15 cellular contexts compared by ENCODE assay signal in the genomic region with DNA sequence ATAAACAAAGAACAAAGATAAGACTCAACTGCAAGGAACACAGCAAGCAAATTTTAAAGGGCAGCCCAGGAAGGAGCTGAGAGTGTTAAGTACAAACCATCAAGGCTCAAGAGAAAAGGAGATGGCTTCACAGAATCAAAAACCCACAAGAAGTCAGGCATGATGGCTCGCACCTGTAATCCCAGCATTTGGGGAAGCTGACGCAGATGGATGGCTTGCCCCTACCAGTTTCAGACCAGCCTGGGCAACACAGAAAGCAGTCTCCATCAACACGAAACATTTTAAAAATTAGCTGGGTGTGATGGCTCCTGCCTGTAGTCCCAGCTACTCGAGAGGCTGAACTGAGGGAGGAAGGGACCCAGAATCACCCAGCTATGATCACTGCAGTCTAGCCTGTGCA. TPM values are rescaled to one million over a fixed set of nuclear protein-coding genes. Genes with fewer than 3 reads are reported as not detected.
DNase-seq lines count a peak whose midpoint lies in the region; TF ChIP-seq lines count a peak whose summit lies in the region.
"Had no signal": no experiment of that assay in that cellular context is flagged by ENCODE, and none has a peak within 500 bp of the region (broad histone marks: within the 10 kb centered on the region; RNA-seq: fewer than 3 reads in every experiment).

No MANE protein-coding gene starts in this region.

- H3K4me1 Mint-ChIP-seq in CD4-positive, alpha-beta memory T cell, result peaks cover 53 to 82% (median 65%) of the 10 kb centered on the region in 4 donors
- peaks cover 46 to 63% (median 57%) of the 10 kb centered on the region in 3 donors for H3K4me1 Mint-ChIP-seq in IgD-negative memory B cell
- peaks cover 59% of the 10 kb centered on the region for H3K4me1 Mint-ChIP-seq in nephron

- H3K4me3 ChIP-seq in CD4-positive, alpha-beta memory T cell (ENCODE audit: low read length in 2 of 2), result no peak overlapping the region
- no peak overlapping the region for H3K4me3 ChIP-seq in ectodermal cell (ENCODE audit: insufficient read depth, low read depth, low read length)
- H3K4me3 ChIP-seq: GM23248 had no signal

- H3K36me3 Mint-ChIP-seq in CD4-positive, alpha-beta memory T cell, result peaks cover 2 to 3% of the 10 kb centered on the region in 2 donors
- H3K36me3 Mint-ChIP-seq in IgD-negative memory B cell, result peaks cover 2% of the 10 kb centered on the region
- H3K36me3 Mint-ChIP-seq in nephron (ENCODE audit: low read depth), result peaks cover 2% of the 10 kb centered on the region

- no peaks in the 10 kb centered on the region for H3K27me3 Mint-ChIP-seq in CD4-positive, alpha-beta memory T cell
- H3K27me3 Mint-ChIP-seq in IgD-negative memory B cell, result no peaks in the 10 kb centered on the region
- H3K27me3 Mint-ChIP-seq in nephron (ENCODE audit: low read depth), result no peaks in the 10 kb centered on the region

- H3K4me3 Mint-ChIP-seq in CD4-positive, alpha-beta memory T cell, result peak overlapping the region in 1 of 8 donors; percentile 45
- peak overlapping the region in 3 of 4 donors; percentile 41 to 79 (median 78) for H3K4me3 Mint-ChIP-seq in IgD-negative memory B cell
- no peak overlapping the region for H3K4me3 Mint-ChIP-seq in nephron

- WGBS in ectodermal cell, 2 experiments, result 88 to 93% methylated on average over 4 of the region's 4 CpGs

- H3K36me3 ChIP-seq in CD4-positive, alpha-beta memory T cell (ENCODE audit: insufficient read depth, low read length), result no peaks in the 10 kb centered on the region
- H3K36me3 ChIP-seq in ectodermal cell (ENCODE audit: control insufficient read depth, insufficient read depth, low read length), result no peaks in the 10 kb centered on the region

- CTCF ChIA-PET in CD4-positive, alpha-beta memory T cell (lab: Charles Lee; ENCODE audit: partially characterized antibody), result no interaction called here

- H3K27ac Mint-ChIP-seq in CD4-positive, alpha-beta memory T cell, result peak overlapping the region in 5 of 7 donors; percentile 19 to 75 (median 38)
- peak overlapping the region; percentile 80 to 92 (median 90) for H3K27ac Mint-ChIP-seq in IgD-negative memory B cell
- peak overlapping the region; percentile 56 to 77 (median 77) for H3K27ac Mint-ChIP-seq in nephron

- intact Hi-C loops in CD4-positive, alpha-beta memory T cell (cut with micrococcal nuclease), result no loop called here

- H3K27me3 ChIP-seq in CD4-positive, alpha-beta memory T cell (ENCODE audit: insufficient read depth, low read length), result no peaks in the 10 kb centered on the region
- no peaks in the 10 kb centered on the region for H3K27me3 ChIP-seq in ectodermal cell (ENCODE audit: control insufficient read depth, insufficient read depth, low read length, poor library complexity, severe bottlenecking)

- H3K27ac ChIP-seq in CD4-positive, alpha-beta memory T cell (ENCODE audit: low read depth, low read length), result no peak overlapping the region
- peak overlapping the region; percentile 8 for H3K27ac ChIP-seq in ectodermal cell (ENCODE audit: insufficient read depth, low read depth, low read length, poor library complexity, severe bottlenecking)
- H3K27ac ChIP-seq: GM23248, VCaP had no signal

- H3K9me3 ChIP-seq in CD4-positive, alpha-beta memory T cell (ENCODE audit: control insufficient read depth in 1 of 2, low read length in 2 of 2), result no peaks in the 10 kb centered on the region
- no peaks in the 10 kb centered on the region for H3K9me3 ChIP-seq in ectodermal cell (ENCODE audit: control insufficient read depth, low read length)

- POLR2A ChIA-PET in CD4-positive, alpha-beta memory T cell (lab: Charles Lee; ENCODE audit: partially characterized antibody), result interaction anchor here (2.1 kb wide), 1 partner anchor 10 kb away, joined by 5 read pairs; no protein-coding TSS in a partner anchor

- no peak for DNase-seq in CD4-positive, alpha-beta memory T cell
- DNase-seq in Kasumi-1 (lab: John Stamatoyannopoulos, UW) (no peak), OCI-M2 (lab: John Stamatoyannopoulos, UW; ENCODE audit: unreplicated experiment) (no peak), NCI-H2227 (lab: John Stamatoyannopoulos, UW; ENCODE audit: unreplicated experiment) (no peak), NK-92 (lab: John Stamatoyannopoulos, UW; ENCODE audit: unreplicated experiment) (no peak)
- DNase-seq: dermis blood vessel endothelial cell; DMS79; GM23248; kidney glomerular epithelial cell; NCI-H187 treated with DMSO at 0.1 percent for 48 hours; stimulated activated CD4-positive, alpha-beta T cell treated with anti-CD3 and anti-CD28 coated beads, Interleukin-12 subunit alpha, Interleukin-12 subunit beta, amount 100 ng/mL, for 4 hours had no signal

- TF ChIP-seq CTCF in nephron (IDR thresholded peaks at IDR 0.05; ENCODE audit: unreplicated experiment in 3 of 3), result no peak

- H3K9me3 Mint-ChIP-seq in CD4-positive, alpha-beta memory T cell, result no peaks in the 10 kb centered on the region
- H3K9me3 Mint-ChIP-seq in IgD-negative memory B cell (no peaks in the 10 kb centered on the region), nephron (no peaks in the 10 kb centered on the region)

- peaks cover 39% of the 10 kb centered on the region for H3K4me1 ChIP-seq in CD4-positive, alpha-beta memory T cell (ENCODE audit: insufficient read depth, low read length)
- H3K4me1 ChIP-seq in ectodermal cell (ENCODE audit: control insufficient read depth, insufficient read depth, low read length), result peaks cover 23% of the 10 kb centered on the region

RNA-seq across cellular contexts. Expression of a gene that starts 32.6 kb away (rescaled TPM):
- 100 to 1,000 TPM; 114 to 117 TPM for total RNA-seq in CD4-positive, alpha-beta memory T cell
- polyA plus RNA-seq in CD4-positive, alpha-beta memory T cell, result 10 to 100 TPM; 73.8 to 81.5 TPM
- polyA plus RNA-seq in IgD-negative memory B cell, result 41.2 TPM
- 85.1 TPM for polyA plus RNA-seq in ectodermal cell (2013, experiment 1 of 4)
- 94.3 TPM for polyA plus RNA-seq in ectodermal cell (2013, experiment 2 of 4)
- polyA plus RNA-seq in ectodermal cell (2013, experiment 3 of 4), result 71.2 TPM
- 87.9 TPM for polyA plus RNA-seq in ectodermal cell (2013, experiment 4 of 4)

Comparison
In these comparisons a context has a peak if more than half of its experiments do, and no peak if none do; other contexts are left out.
1. H3K27ac Mint-ChIP-seq: peak in every context shown above with its lines; median percentile 90 in IgD-negative memory B cell; 77 in nephron; 38 in CD4-positive, alpha-beta memory T cell.
2. H3K4me3 Mint-ChIP-seq: peak in IgD-negative memory B cell (3 of 4); none in nephron (0 of 3).